Comparison of ENCODE assay signal across 8 cellular contexts in genomic region chr19:14363203-14364097, GRCh38. TPM values are rescaled to one million over a fixed set of nuclear protein-coding genes. Genes with fewer than 3 reads are reported as not detected.
DNase-seq lines count a peak whose midpoint lies in the region; ATAC-seq and TF ChIP-seq lines count a peak whose summit lies in the region.

No MANE protein-coding gene starts in this region.

- intact Hi-C loops in mucosa of descending colon (cut with DNase I, micrococcal nuclease): no loop called here
- intact Hi-C loops in testis (cut with DNase I; ENCODE audit: low total_unique reads): no loop called here

- H3K9me3 ChIP-seq in HUES6 (ENCODE audit: control insufficient read depth, insufficient read depth, low read depth, low read length) (no peaks in the 10 kb centered on the region), mucosa of descending colon (no peaks in the 10 kb centered on the region), testis (no peaks in the 10 kb centered on the region)

- no peaks in the 10 kb centered on the region; the same call in 1 of the 2 replicates for H3K36me3 ChIP-seq in HUES6 (ENCODE audit: control insufficient read depth, insufficient read depth, low read length)
- no peaks in the 10 kb centered on the region for H3K36me3 ChIP-seq in mucosa of descending colon (ENCODE audit: low read depth)
- no peaks in the 10 kb centered on the region for H3K36me3 ChIP-seq in testis (ENCODE audit: low read depth, missing control alignments)

- peak overlapping the region; percentile 80 for H3K9ac ChIP-seq in HUES6 (ENCODE audit: low read length)

- DNase-seq in COLO829 (ENCODE audit: low spot score) (peak; percentile 47), endothelial cell (ENCODE audit: low spot score) (peak; percentile 64), mucosa of descending colon (peak; percentile 72 to 87 (median 78)), testis (peak; percentile 93), medulla oblongata (ENCODE audit: extremely low spot score) (no peak), NCI-H1694 treated with DMSO at 0.1 percent for 48 hours (lab: John Stamatoyannopoulos, UW) (no peak)

- H3K4me3 ChIP-seq in HUES6 (ENCODE audit: low read depth, low read length): peak overlapping the region; percentile 61
- no peak overlapping the region for H3K4me3 ChIP-seq in mucosa of descending colon
- peak overlapping the region; percentile 11 to 21 for H3K4me3 ChIP-seq in testis

- no peaks in the 10 kb centered on the region for H3K36me3 Mint-ChIP-seq in endothelial cell (ENCODE audit: low read depth, unreplicated experiment)

- no peaks in the 10 kb centered on the region for H3K27me3 ChIP-seq in HUES6 (ENCODE audit: control insufficient read depth, insufficient read depth, low read length)
- no peaks in the 10 kb centered on the region for H3K27me3 ChIP-seq in testis

- peak; percentile 21 to 30 for ATAC-seq in activated CD4-positive, CD25-positive, alpha-beta regulatory T cell treated with anti-CD3 and anti-CD28 coated beads, Interleukin-2, amount 50 U/mL, for 24 hours
- peak; percentile 63 for ATAC-seq in mucosa of descending colon

- H3K27ac ChIP-seq in HUES6 (ENCODE audit: low read depth, low read length) (peak overlapping the region; percentile 93), testis (peak overlapping the region; percentile 36 to 81)

- peak overlapping the region; percentile 21 for H3K4me3 Mint-ChIP-seq in endothelial cell (ENCODE audit: unreplicated experiment)

- TF ChIP-seq POLR2A in testis (IDR thresholded peaks at IDR 0.05): no peak

- no peaks in the 10 kb centered on the region for H3K9me3 Mint-ChIP-seq in endothelial cell (ENCODE audit: unreplicated experiment)

- TF ChIP-seq CTCF in endothelial cell (IDR thresholded peaks at IDR 0.05; ENCODE audit: unreplicated experiment): no peak
- no peak for TF ChIP-seq CTCF in mucosa of descending colon (IDR thresholded peaks at IDR 0.05)
- TF ChIP-seq CTCF in testis (IDR thresholded peaks at IDR 0.05): no peak

- 2 to 3% methylated on average over 20 to 34 of the region's 34 CpGs for WGBS in testis, 2 donors

- peaks cover 12% of the 10 kb centered on the region for H3K4me1 Mint-ChIP-seq in endothelial cell (ENCODE audit: unreplicated experiment)

- H3K4me1 ChIP-seq in HUES6 (ENCODE audit: control insufficient read depth, insufficient read depth, low read length): peaks cover 7% of the 10 kb centered on the region; the same call in 1 of the 2 replicates
- H3K4me1 ChIP-seq in mucosa of descending colon (ENCODE audit: low read depth): peaks cover 12% of the 10 kb centered on the region
- peaks cover 13% of the 10 kb centered on the region for H3K4me1 ChIP-seq in testis

- peaks cover 10% of the 10 kb centered on the region for H3K27me3 Mint-ChIP-seq in endothelial cell (ENCODE audit: unreplicated experiment)

- peak overlapping the region; percentile 72 for H3K27ac Mint-ChIP-seq in endothelial cell (ENCODE audit: unreplicated experiment)

RNA-seq across cellular contexts. Expression of gene ADGRE5, which starts 17.8 kb away (rescaled TPM):
- total RNA-seq in endothelial cell (ENCODE audit: unreplicated experiment) (12.8 TPM), mucosa of descending colon (100 to 1,000 TPM in 2 of 3 donors, 10 to 100 TPM in 1; 92.7 to 130 (median 127) TPM), testis (10 to 100 TPM in 1 of 2 donors, 1 to 10 TPM in 1; 8.7 to 14.6 TPM)
- 21.2 TPM for polyA plus RNA-seq in testis (ENCODE audit: insufficient read depth, low read depth, low replicate concordance)

RNA-seq across cellular contexts. Expression of gene DDX39A, which starts 55.7 kb away (rescaled TPM):
- 81.1 TPM for total RNA-seq in endothelial cell (ENCODE audit: unreplicated experiment)
- 10 to 100 TPM; 56.9 to 85.5 (median 66.5) TPM for total RNA-seq in mucosa of descending colon
- total RNA-seq in testis: 100 to 1,000 TPM; 218 to 295 TPM
- polyA plus RNA-seq in testis (ENCODE audit: insufficient read depth, low read depth, low replicate concordance): 323 TPM

Comparison
In these comparisons a context has a peak if more than half of its experiments do, and no peak if none do; other contexts are left out.
1. DNase-seq: peak in COLO829 (single experiment), endothelial cell (single experiment), mucosa of descending colon (3 of 3) and testis (single experiment); none in medulla oblongata (single experiment) and NCI-H1694 treated with DMSO at 0.1 percent for 48 hours (single experiment).